16 cellular contexts compared by ENCODE assay signal in the genomic region with DNA sequence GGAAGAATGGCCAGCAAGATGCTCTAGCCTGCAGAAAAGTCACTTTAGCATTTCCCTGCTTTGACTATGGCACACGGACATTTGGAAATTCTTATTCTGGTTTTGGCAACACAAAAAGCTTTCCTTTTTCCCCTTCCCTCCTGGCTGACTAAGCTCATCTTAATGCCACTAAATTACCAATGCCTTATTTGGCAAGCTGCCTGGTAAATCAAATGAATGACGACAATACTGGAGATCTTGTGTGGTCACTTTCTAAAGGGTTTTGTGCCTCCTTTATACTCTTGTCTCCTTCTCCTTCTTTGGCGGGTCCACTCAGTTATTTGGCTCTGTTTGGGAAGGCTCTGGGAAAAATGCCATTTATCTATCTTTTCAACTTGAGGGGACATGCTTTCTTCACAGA. TPM values are rescaled to one million over a fixed set of nuclear protein-coding genes. Genes with fewer than 3 reads are reported as not detected.
DNase-seq lines count a peak whose midpoint lies in the region; ATAC-seq, FAIRE-seq and TF ChIP-seq lines count a peak whose summit lies in the region.
"Had no signal": no experiment of that assay in that cellular context is flagged by ENCODE, and none has a peak within 500 bp of the region (broad histone marks: within the 10 kb centered on the region; RNA-seq: fewer than 3 reads in every experiment).

No MANE protein-coding gene starts in this region.

- no peak for FAIRE-seq in RCC 7860 (lab: Jason Lieb, UNC)
- FAIRE-seq: endometrium had no signal

- TF ChIP-seq CTCF in astrocyte of the cerebellum (IDR thresholded peaks at IDR 0.05; ENCODE audit: low read depth, low read length, missing control alignments) (no peak), endothelial cell (IDR thresholded peaks at IDR 0.05; ENCODE audit: unreplicated experiment) (no peak)

- no peaks in the 10 kb centered on the region for H3K27me3 ChIP-seq in right cardiac atrium (ENCODE audit: control insufficient read depth, insufficient read depth)
- H3K27me3 ChIP-seq: uterus had no signal

- CTCF ChIA-PET in activated CD4-positive, alpha-beta memory T cell treated with anti-CD3 and anti-CD28 coated beads for 36 hours (lab: Charles Lee): no interaction called here

- POLR2A ChIA-PET in activated CD4-positive, alpha-beta memory T cell treated with anti-CD3 and anti-CD28 coated beads for 36 hours (lab: Charles Lee): no interaction called here

- H3K27ac Mint-ChIP-seq in activated CD4-positive, alpha-beta memory T cell treated with anti-CD3 and anti-CD28 coated beads for 36 hours: no peak overlapping the region
- no peak overlapping the region for H3K27ac Mint-ChIP-seq in endothelial cell (ENCODE audit: unreplicated experiment)
- H3K27ac Mint-ChIP-seq: immature natural killer cell, naive B cell had no signal

- in situ Hi-C loops in astrocyte of the cerebellum (cut with HindIII; ENCODE audit: low sequenced_read_pairs): loop anchor here (5.0 kb wide), 1 partner anchor 34 kb away; no protein-coding TSS in a partner anchor

- no peaks in the 10 kb centered on the region for H3K4me1 ChIP-seq in right cardiac atrium (ENCODE audit: control insufficient read depth, insufficient read depth, low read length)
- H3K4me1 ChIP-seq: uterus had no signal

- intact Hi-C loops in right cardiac atrium (cut with DNase I): no loop called here
- intact Hi-C loops in activated CD4-positive, alpha-beta memory T cell treated with anti-CD3 and anti-CD28 coated beads for 36 hours (cut with micrococcal nuclease): no loop called here

- H3K4me3 Mint-ChIP-seq in activated CD4-positive, alpha-beta memory T cell treated with anti-CD3 and anti-CD28 coated beads for 36 hours: no peak overlapping the region
- no peak overlapping the region for H3K4me3 Mint-ChIP-seq in endothelial cell (ENCODE audit: unreplicated experiment)
- H3K4me3 Mint-ChIP-seq: immature natural killer cell, naive B cell had no signal

- no peaks in the 10 kb centered on the region for H3K9me3 Mint-ChIP-seq in activated CD4-positive, alpha-beta memory T cell treated with anti-CD3 and anti-CD28 coated beads for 36 hours
- H3K9me3 Mint-ChIP-seq in endothelial cell (ENCODE audit: unreplicated experiment): no peaks in the 10 kb centered on the region

- no peaks in the 10 kb centered on the region for H3K4me1 Mint-ChIP-seq in activated CD4-positive, alpha-beta memory T cell treated with anti-CD3 and anti-CD28 coated beads for 36 hours (ENCODE audit: low read depth)
- H3K4me1 Mint-ChIP-seq in endothelial cell (ENCODE audit: unreplicated experiment): peaks cover 26% of the 10 kb centered on the region
- H3K4me1 Mint-ChIP-seq: immature natural killer cell, naive B cell had no signal

- peak; percentile 22 for DNase-seq in DMS153 (lab: John Stamatoyannopoulos, UW)
- peak; percentile 34 for DNase-seq in LHCN-M2 (ENCODE audit: low read depth)
- DNase-seq in astrocyte of the cerebellum (ENCODE audit: low read depth): peak; percentile 88
- peak; percentile 88 for DNase-seq in kidney tubule cell (ENCODE audit: low spot score)
- DNase-seq in RCC 7860 (ENCODE audit: low spot score): no peak
- DNase-seq in right cardiac atrium: no peak
- no peak for DNase-seq in activated CD4-positive, alpha-beta memory T cell treated with anti-CD3 and anti-CD28 coated beads for 36 hours
- DNase-seq in endothelial cell (ENCODE audit: low spot score): no peak
- DNase-seq: DND-41; immature natural killer cell; naive B cell; NK-92 treated with Interleukin-12 subunit alpha and Interleukin-12 subunit beta, amount 100 ng/mL, for 24 hours; uterus had no signal

- no peak overlapping the region for H3K27ac ChIP-seq in right cardiac atrium (ENCODE audit: low read length)
- H3K27ac ChIP-seq: KMS-11, uterus had no signal

- H3K4me3 ChIP-seq in astrocyte of the cerebellum (ENCODE audit: low read depth, low read length): no peak overlapping the region
- H3K4me3 ChIP-seq in right cardiac atrium (ENCODE audit: low read length): no peak overlapping the region
- H3K4me3 ChIP-seq: uterus had no signal

- no peaks in the 10 kb centered on the region for H3K36me3 Mint-ChIP-seq in activated CD4-positive, alpha-beta memory T cell treated with anti-CD3 and anti-CD28 coated beads for 36 hours
- no peaks in the 10 kb centered on the region for H3K36me3 Mint-ChIP-seq in endothelial cell (ENCODE audit: low read depth, unreplicated experiment)
- H3K36me3 Mint-ChIP-seq: immature natural killer cell, naive B cell had no signal

- ATAC-seq in right cardiac atrium: no peak

- WGBS in right cardiac atrium: 49% methylated on average over 3 of the region's 3 CpGs

- H3K27me3 Mint-ChIP-seq in activated CD4-positive, alpha-beta memory T cell treated with anti-CD3 and anti-CD28 coated beads for 36 hours: no peaks in the 10 kb centered on the region
- H3K27me3 Mint-ChIP-seq in endothelial cell (ENCODE audit: unreplicated experiment): no peaks in the 10 kb centered on the region

- H3K9me3 ChIP-seq in right cardiac atrium (ENCODE audit: control insufficient read depth, low read length): no peaks in the 10 kb centered on the region
- H3K9me3 ChIP-seq: uterus had no signal

RNA-seq across cellular contexts. Expression of gene SH3GL2, which starts 34.9 kb away (rescaled TPM):
- total RNA-seq in LHCN-M2 (2014; rRNA removed) (0.19 TPM in 1 of 2 replicates, not detected in the other), right cardiac atrium (under 1 TPM in 1 of 4 donors, not detected in 3; 0.14 TPM), endothelial cell (ENCODE audit: unreplicated experiment) (1.6 TPM)
- not detected for polyA plus RNA-seq in LHCN-M2 (2012)
- 0.07 TPM for polyA plus RNA-seq in right cardiac atrium
- not detected for total RNA-seq in activated CD4-positive, alpha-beta memory T cell treated with anti-CD3 and anti-CD28 coated beads for 36 hours
- total RNA-seq: T-helper 1 cell treated with Interleukin-12 subunit alpha and Interleukin-12 subunit beta and Interleukin-4 antibody, amounts not matched to agents 30 ng/mL and 1 ng/mL, for 36 hours had no signal
- polyA plus RNA-seq: immature natural killer cell had no signal

Comparison
In these comparisons a context has a peak if more than half of its experiments do, and no peak if none do; other contexts are left out.
1. DNase-seq: peak in DMS153 (single experiment), LHCN-M2 (single experiment), astrocyte of the cerebellum (single experiment) and kidney tubule cell (single experiment); none in RCC 7860 (single experiment), right cardiac atrium (0 of 3), activated CD4-positive, alpha-beta memory T cell treated with anti-CD3 and anti-CD28 coated beads for 36 hours (single experiment) and endothelial cell (single experiment).